11 cellular contexts compared by ENCODE assay signal in genomic region chr2:148812306-148812705, GRCh38.
DNase-seq lines count a peak whose midpoint lies in the region; ATAC-seq and TF ChIP-seq lines count a peak whose summit lies in the region.
"Had no signal": no experiment of that assay in that cellular context is flagged by ENCODE, and none has a peak within 500 bp of the region (broad histone marks: within the 10 kb centered on the region; RNA-seq: fewer than 3 reads in every experiment).

No MANE protein-coding gene starts in this region.

- H3K4me3 ChIP-seq in AG10803 (ENCODE audit: low read length) (no peak overlapping the region), epithelial cell of proximal tubule (ENCODE audit: low read depth, low read length) (no peak overlapping the region)

- H3K4me1 Mint-ChIP-seq in stimulated activated memory B cell treated with anti-CD40 and anti-IgM and Interleukin-4, amounts not matched to agents 10 μg/mL and 1 μg/mL and 100 μg/mL, for 72 hours = peaks cover 31% of the 10 kb centered on the region

- DNase-seq in AG10803 (ENCODE audit: low read depth) (peak; percentile 25), NCI-H446 (lab: John Stamatoyannopoulos, UW) (peak; percentile 64 to 93), epithelial cell of proximal tubule (ENCODE audit: low read depth) (peak; percentile 35), occipital lobe (lab: John Stamatoyannopoulos, UW) (peak; percentile 33), NCI-H1417 (lab: John Stamatoyannopoulos, UW) (no peak), D341Med (ENCODE audit: low spot score) (no peak)
- DNase-seq: activated CD4-positive, alpha-beta T cell treated with anti-CD3 and anti-CD28 coated beads for 1 hour; naive thymus-derived CD8-positive, alpha-beta T cell; OCI-M1 had no signal

- H3K27ac Mint-ChIP-seq in stimulated activated memory B cell treated with anti-CD40 and anti-IgM and Interleukin-4, amounts not matched to agents 10 μg/mL and 1 μg/mL and 100 μg/mL, for 72 hours = no peak overlapping the region
- H3K27ac Mint-ChIP-seq: naive thymus-derived CD8-positive, alpha-beta T cell had no signal

- no peak overlapping the region for H3K4me3 Mint-ChIP-seq in stimulated activated memory B cell treated with anti-CD40 and anti-IgM and Interleukin-4, amounts not matched to agents 10 μg/mL and 1 μg/mL and 100 μg/mL, for 72 hours
- H3K4me3 Mint-ChIP-seq: naive thymus-derived CD8-positive, alpha-beta T cell had no signal

- peaks cover 27% of the 10 kb centered on the region for H3K27me3 Mint-ChIP-seq in stimulated activated memory B cell treated with anti-CD40 and anti-IgM and Interleukin-4, amounts not matched to agents 10 μg/mL and 1 μg/mL and 100 μg/mL, for 72 hours

- H3K9me3 Mint-ChIP-seq in stimulated activated memory B cell treated with anti-CD40 and anti-IgM and Interleukin-4, amounts not matched to agents 10 μg/mL and 1 μg/mL and 100 μg/mL, for 72 hours = no peaks in the 10 kb centered on the region

- TF ChIP-seq CTCF in AG10803 (conservative IDR thresholded peaks at IDR 0.05; ENCODE audit: low read length) (no peak), epithelial cell of proximal tubule (conservative IDR thresholded peaks at IDR 0.05; ENCODE audit: low read depth, low read length) (no peak)

- no peaks in the 10 kb centered on the region for H3K36me3 Mint-ChIP-seq in stimulated activated memory B cell treated with anti-CD40 and anti-IgM and Interleukin-4, amounts not matched to agents 10 μg/mL and 1 μg/mL and 100 μg/mL, for 72 hours

- ATAC-seq in GM19023 (IDR thresholded peaks at IDR 0.05; ENCODE audit: unreplicated experiment) = no peak
- no peak for ATAC-seq in stimulated activated memory B cell treated with anti-CD40 and anti-IgM and Interleukin-4, amounts not matched to agents 10 μg/mL and 1 μg/mL and 100 μg/mL, for 72 hours
- ATAC-seq: naive thymus-derived CD8-positive, alpha-beta T cell had no signal

Comparison
In these comparisons a context has a peak if more than half of its experiments do, and no peak if none do; other contexts are left out.
1. DNase-seq: peak in AG10803 (single experiment), NCI-H446 (2 of 2), epithelial cell of proximal tubule (single experiment) and occipital lobe (single experiment); none in NCI-H1417 (0 of 3) and D341Med (single experiment).